1 cellular context compared by ENCODE assay signal in the genomic region with DNA sequence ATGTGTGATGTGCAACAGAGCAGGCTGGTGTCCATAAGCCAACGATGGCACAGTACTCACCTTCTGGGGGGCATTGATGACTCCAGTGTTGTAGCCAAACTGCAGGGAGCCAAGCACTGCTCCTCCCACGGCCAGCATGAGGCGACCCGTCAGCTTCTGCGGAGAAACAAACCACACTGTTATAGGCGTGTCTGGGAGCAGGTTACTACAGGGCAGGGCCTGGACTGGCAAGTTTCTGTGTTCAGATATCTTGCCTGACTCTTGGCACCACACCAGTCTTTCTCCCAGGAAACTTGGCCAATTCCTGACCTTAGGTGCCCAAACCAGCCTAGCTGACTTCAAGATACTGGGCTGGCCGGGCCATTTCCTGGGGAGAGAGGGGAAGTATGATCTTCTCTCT.
TF ChIP-seq lines count a peak whose summit lies in the region.

No MANE protein-coding gene starts in this region.

TF ChIP-seq in GM23338, 12 proteins besides CTCF, POLR2A, EP300 and RAD21 (continued from another document):
- TF ChIP-seq, protein P1, sequence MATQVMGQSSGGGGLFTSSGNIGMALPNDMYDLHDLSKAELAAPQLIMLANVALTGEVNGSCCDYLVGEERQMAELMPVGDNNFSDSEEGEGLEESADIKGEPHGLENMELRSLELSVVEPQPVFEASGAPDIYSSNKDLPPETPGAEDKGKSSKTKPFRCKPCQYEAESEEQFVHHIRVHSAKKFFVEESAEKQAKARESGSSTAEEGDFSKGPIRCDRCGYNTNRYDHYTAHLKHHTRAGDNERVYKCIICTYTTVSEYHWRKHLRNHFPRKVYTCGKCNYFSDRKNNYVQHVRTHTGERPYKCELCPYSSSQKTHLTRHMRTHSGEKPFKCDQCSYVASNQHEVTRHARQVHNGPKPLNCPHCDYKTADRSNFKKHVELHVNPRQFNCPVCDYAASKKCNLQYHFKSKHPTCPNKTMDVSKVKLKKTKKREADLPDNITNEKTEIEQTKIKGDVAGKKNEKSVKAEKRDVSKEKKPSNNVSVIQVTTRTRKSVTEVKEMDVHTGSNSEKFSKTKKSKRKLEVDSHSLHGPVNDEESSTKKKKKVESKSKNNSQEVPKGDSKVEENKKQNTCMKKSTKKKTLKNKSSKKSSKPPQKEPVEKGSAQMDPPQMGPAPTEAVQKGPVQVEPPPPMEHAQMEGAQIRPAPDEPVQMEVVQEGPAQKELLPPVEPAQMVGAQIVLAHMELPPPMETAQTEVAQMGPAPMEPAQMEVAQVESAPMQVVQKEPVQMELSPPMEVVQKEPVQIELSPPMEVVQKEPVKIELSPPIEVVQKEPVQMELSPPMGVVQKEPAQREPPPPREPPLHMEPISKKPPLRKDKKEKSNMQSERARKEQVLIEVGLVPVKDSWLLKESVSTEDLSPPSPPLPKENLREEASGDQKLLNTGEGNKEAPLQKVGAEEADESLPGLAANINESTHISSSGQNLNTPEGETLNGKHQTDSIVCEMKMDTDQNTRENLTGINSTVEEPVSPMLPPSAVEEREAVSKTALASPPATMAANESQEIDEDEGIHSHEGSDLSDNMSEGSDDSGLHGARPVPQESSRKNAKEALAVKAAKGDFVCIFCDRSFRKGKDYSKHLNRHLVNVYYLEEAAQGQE (IDR thresholded peaks at IDR 0.05; ENCODE audit: unreplicated experiment) = no peak
- TF ChIP-seq EZH2 (IDR thresholded peaks at IDR 0.05; ENCODE audit: low read depth, unreplicated experiment) (no peak), EZH2phosphoT487 (IDR thresholded peaks at IDR 0.05; ENCODE audit: unreplicated experiment) (no peak), JUNB (IDR thresholded peaks at IDR 0.05; ENCODE audit: unreplicated experiment) (no peak), CREB1 (CRISPR knock-in tag; IDR thresholded peaks at IDR 0.05; ENCODE audit: low read depth) (no peak), POLR2AphosphoS5 (IDR thresholded peaks at IDR 0.05; ENCODE audit: low read depth) (no peak), ZNF114 (CRISPR knock-in tag; IDR thresholded peaks at IDR 0.05) (no peak), STAT1 (IDR thresholded peaks at IDR 0.05; ENCODE audit: unreplicated experiment) (no peak), ZNF331 (CRISPR knock-in tag; IDR thresholded peaks at IDR 0.05; ENCODE audit: low read depth) (no peak), NANOG (IDR thresholded peaks at IDR 0.05; ENCODE audit: borderline replicate concordance) (no peak)
